ENCODE assay signal across 20 cellular contexts in genomic region chr3:188287339-188287738, GRCh38.
A peak's percentile ranks its signal among the peaks of the same experiment; 100 is the strongest.
DNase-seq lines count a peak whose midpoint lies in the region; ATAC-seq, FAIRE-seq and TF ChIP-seq lines count a peak whose summit lies in the region.
"Had no signal": no experiment of that assay in that cellular context is flagged by ENCODE, and none has a peak within 500 bp of the region (broad histone marks: within the 10 kb centered on the region; RNA-seq: fewer than 3 reads in every experiment).

No MANE protein-coding gene starts in this region.

- H3K9me3 Mint-ChIP-seq in HFFc6 = no peaks in the 10 kb centered on the region
- no peaks in the 10 kb centered on the region for H3K9me3 Mint-ChIP-seq in dendritic cell treated with granulocyte-macrophage colony-stimulating factor and Interleukin-4, amounts not matched to agents 40 ng/mL and 50 ng/mL, for 4 days

- H3K4me3 Mint-ChIP-seq in HFFc6 = no peak overlapping the region
- H3K4me3 Mint-ChIP-seq in dendritic cell treated with granulocyte-macrophage colony-stimulating factor and Interleukin-4, amounts not matched to agents 40 ng/mL and 50 ng/mL, for 4 days = no peak overlapping the region

- H3K27me3 ChIP-seq in BLaER1 = no peaks in the 10 kb centered on the region
- H3K27me3 ChIP-seq in psoas muscle (ENCODE audit: insufficient read depth in 3 of 3, low read length in 2 of 3) = no peaks in the 10 kb centered on the region
- H3K27me3 ChIP-seq: SJCRH30, testis had no signal

- H3K4me1 ChIP-seq in BLaER1 (peaks cover 23% of the 10 kb centered on the region), psoas muscle (peaks cover 51% of the 10 kb centered on the region), kidney (ENCODE audit: control insufficient read depth in 1 of 2, insufficient read depth in 1 of 2, low read depth in 1 of 2, low read length in 2 of 2) (peaks cover 8 to 20% of the 10 kb centered on the region in 2 donors)
- H3K4me1 ChIP-seq: SJCRH30 had no signal

- WGBS in psoas muscle, 3 donors = 82 to 90% (median 83%) methylated on average over 4 of the region's 4 CpGs

- DNase-seq in HFFc6 (no peak), psoas muscle (no peak), NCI-H1694 (lab: John Stamatoyannopoulos, UW) (no peak), kidney (no peak)
- DNase-seq: activated CD4-positive, alpha-beta T cell treated with anti-CD3 and anti-CD28 coated beads for 48 hours; activated CD8-positive, alpha-beta memory T cell treated with anti-CD3 and anti-CD28 coated beads, Interleukin-2, amount 50 U/mL, for 48 hours; activated naive CD4-positive, alpha-beta T cell; midbrain; NCI-H2029; NCI-H526 treated with DMSO at 0.1 percent for 48 hours; occipital lobe; SJCRH30; stimulated activated CD4-positive, alpha-beta T cell treated with anti-CD3 and anti-CD28 coated beads, Interleukin-4, amount 100 ng/mL, for 4 hours; stimulated activated CD8-positive, alpha-beta memory T cell treated with anti-CD3 and anti-CD28 coated beads, Interleukin-4, amount 100 ng/mL, for 48 hours; testis had no signal

- H3K27ac Mint-ChIP-seq in HFFc6 = peak overlapping the region; percentile 78
- H3K27ac Mint-ChIP-seq in dendritic cell treated with granulocyte-macrophage colony-stimulating factor and Interleukin-4, amounts not matched to agents 40 ng/mL and 50 ng/mL, for 4 days = peak overlapping the region; percentile 85

- H3K36me3 ChIP-seq in BLaER1 = peaks cover 20% of the 10 kb centered on the region
- H3K36me3 ChIP-seq in psoas muscle (ENCODE audit: insufficient read depth in 1 of 2, low read depth in 1 of 2) = no peaks in the 10 kb centered on the region
- H3K36me3 ChIP-seq in kidney (ENCODE audit: control insufficient read depth in 1 of 2, insufficient read depth in 2 of 2, low read length in 2 of 2) = no peaks in the 10 kb centered on the region
- H3K36me3 ChIP-seq: SJCRH30 had no signal

- no peaks in the 10 kb centered on the region for H4K20me1 ChIP-seq in BLaER1

- H3K9me3 ChIP-seq in BLaER1 (peaks cover 8% of the 10 kb centered on the region; the same call in 1 of the 2 replicates), psoas muscle (no peaks in the 10 kb centered on the region), kidney (ENCODE audit: control insufficient read depth in 1 of 2, low read length in 2 of 2) (no peaks in the 10 kb centered on the region)
- H3K9me3 ChIP-seq: SJCRH30, testis had no signal

- H3K4me3 ChIP-seq in BLaER1 (no peak overlapping the region), psoas muscle (no peak overlapping the region), kidney (ENCODE audit: low read length in 2 of 2) (no peak overlapping the region)
- H3K4me3 ChIP-seq: SJCRH30, skin epidermis, testis had no signal

- TF ChIP-seq CTCF in HFFc6 (IDR thresholded peaks at IDR 0.05) = no peak
- no peak for TF ChIP-seq CTCF in psoas muscle (IDR thresholded peaks at IDR 0.05)
- TF ChIP-seq CTCF in kidney (IDR thresholded peaks at IDR 0.05; ENCODE audit: borderline replicate concordance, extremely low read depth, insufficient read depth) = no peak

- peak overlapping the region; percentile 68 for H3K4me2 ChIP-seq in BLaER1

- intact Hi-C loops in dendritic cell treated with granulocyte-macrophage colony-stimulating factor and Interleukin-4, amounts not matched to agents 40 ng/mL and 50 ng/mL, for 4 days (cut with micrococcal nuclease) = no loop called here
- intact Hi-C loops in psoas muscle (cut with DNase I) (no loop called here), kidney (cut with DNase I) (no loop called here)

- H3K9ac ChIP-seq in BLaER1 (no peak overlapping the region), kidney (ENCODE audit: low read length in 2 of 2) (no peak overlapping the region)

- no peak for ATAC-seq in psoas muscle
- no peak for ATAC-seq in esophagus mucosa
- ATAC-seq in HG03460 (IDR thresholded peaks at IDR 0.05; ENCODE audit: unreplicated experiment) = no peak

- H3K27ac ChIP-seq in BLaER1 (no peak overlapping the region), psoas muscle (peak overlapping the region; percentile 88), kidney (ENCODE audit: low read depth in 2 of 2, low read length in 2 of 2) (no peak overlapping the region)
- H3K27ac ChIP-seq: SJCRH30, testis had no signal

- FAIRE-seq in kidney (lab: Jason Lieb, UNC) = no peak

- peaks cover 24% of the 10 kb centered on the region for H3K36me3 Mint-ChIP-seq in HFFc6 (ENCODE audit: low read depth)
- peaks cover 14% of the 10 kb centered on the region for H3K36me3 Mint-ChIP-seq in dendritic cell treated with granulocyte-macrophage colony-stimulating factor and Interleukin-4, amounts not matched to agents 40 ng/mL and 50 ng/mL, for 4 days (ENCODE audit: low read depth)

- no peaks in the 10 kb centered on the region; the same call in none of the 2 replicates for H3K27me3 Mint-ChIP-seq in HFFc6 (ENCODE audit: insufficient read depth)
- H3K27me3 Mint-ChIP-seq in dendritic cell treated with granulocyte-macrophage colony-stimulating factor and Interleukin-4, amounts not matched to agents 40 ng/mL and 50 ng/mL, for 4 days = no peaks in the 10 kb centered on the region

- H3K4me1 Mint-ChIP-seq in HFFc6 (ENCODE audit: low read depth) = peaks cover 86% of the 10 kb centered on the region
- H3K4me1 Mint-ChIP-seq in dendritic cell treated with granulocyte-macrophage colony-stimulating factor and Interleukin-4, amounts not matched to agents 40 ng/mL and 50 ng/mL, for 4 days (ENCODE audit: low read depth) = peaks cover 65% of the 10 kb centered on the region
